ENCODE assay signal across 24 cellular contexts in the genomic region with DNA sequence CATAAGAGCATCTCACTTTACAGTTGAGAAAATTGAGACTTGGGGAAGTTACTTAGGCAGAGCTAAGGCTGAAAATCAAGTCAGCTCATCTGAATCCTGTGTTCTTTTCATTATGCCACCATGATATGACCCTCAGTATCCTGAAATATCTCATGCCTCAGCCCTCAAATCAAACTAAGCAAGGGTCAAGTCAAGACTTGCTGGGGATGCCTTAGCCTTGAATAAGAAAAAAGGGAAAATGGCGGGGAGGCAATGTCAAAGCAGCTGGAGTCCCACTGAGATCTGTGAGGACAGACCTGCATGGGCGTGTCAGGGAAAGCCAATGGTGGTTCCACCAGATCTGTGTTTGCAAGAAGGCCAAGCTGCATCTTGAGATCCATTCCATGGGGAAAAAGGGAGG.
"Had no signal": no experiment of that assay in that cellular context is flagged by ENCODE, and none has a peak within 500 bp of the region (broad histone marks: within the 10 kb centered on the region; RNA-seq: fewer than 3 reads in every experiment).

No MANE protein-coding gene starts in this region.

- H3K4me1 Mint-ChIP-seq: naive thymus-derived CD8-positive, alpha-beta T cell had no signal

- H3K9me3 Mint-ChIP-seq: naive thymus-derived CD8-positive, alpha-beta T cell; stimulated activated naive B cell treated with anti-CD40 and anti-IgM and Interleukin-4, amounts not matched to agents 10 μg/mL and 1 μg/mL and 100 μg/mL, for 72 hours; stimulated activated naive CD8-positive, alpha-beta T cell treated with anti-CD3 and anti-CD28 coated beads, Interleukin-15, amount 100 ng/mL, for 72 hours had no signal

- H3K27ac ChIP-seq: dorsolateral prefrontal cortex, esophagus squamous epithelium, hepatocyte, neutrophil, psoas muscle, right lobe of liver, spleen, testis, transverse colon had no signal

- H3K4me1 ChIP-seq: testis, transverse colon had no signal

- H3K36me3 ChIP-seq: esophagus squamous epithelium, neutrophil, right lobe of liver, spleen, transverse colon had no signal

- H3K9me3 ChIP-seq: esophagus squamous epithelium, mucosa of descending colon, neutrophil, psoas muscle, right lobe of liver, spleen, testis, transverse colon had no signal

- H3K36me3 Mint-ChIP-seq: naive thymus-derived CD8-positive, alpha-beta T cell; stimulated activated naive B cell treated with anti-CD40 and anti-IgM and Interleukin-4, amounts not matched to agents 10 μg/mL and 1 μg/mL and 100 μg/mL, for 72 hours had no signal

- ATAC-seq: left colon; left ventricle myocardium superior; mucosa of descending colon; naive thymus-derived CD8-positive, alpha-beta T cell; stimulated activated naive B cell treated with anti-CD40 and anti-IgM and Interleukin-4, amounts not matched to agents 10 μg/mL and 1 μg/mL and 100 μg/mL, for 72 hours; stimulated activated naive CD8-positive, alpha-beta T cell treated with anti-CD3 and anti-CD28 coated beads, Interleukin-15, amount 100 ng/mL, for 72 hours had no signal

- DNase-seq: cortex of kidney; dorsolateral prefrontal cortex; effector CD8-positive, alpha-beta T cell; esophagus squamous epithelium; foreskin fibroblast; head of caudate nucleus; left colon; left ventricle myocardium superior; mucosa of descending colon; naive thymus-derived CD8-positive, alpha-beta T cell; psoas muscle; retina; right lobe of liver; spleen; stimulated activated CD4-positive, alpha-beta T cell treated with anti-CD3 and anti-CD28 coated beads, Interleukin-15, amount 100 ng/mL, for 24 hours; stimulated activated CD4-positive, alpha-beta T cell treated with anti-CD3 and anti-CD28 coated beads, Interleukin-1b, Interleukin-23, amount 100 ng/mL, for 48 hours; stimulated activated CD4-positive, alpha-beta T cell treated with anti-CD3 and anti-CD28 coated beads, Interleukin-4, amount 100 ng/mL, for 24 hours; stimulated activated naive B cell treated with anti-CD40 and anti-IgM and Interleukin-4, amounts not matched to agents 10 μg/mL and 1 μg/mL and 100 μg/mL, for 72 hours; stimulated activated naive CD8-positive, alpha-beta T cell treated with anti-CD3 and anti-CD28 coated beads, Interleukin-15, amount 100 ng/mL, for 72 hours; testis; transverse colon had no signal

- H3K4me3 ChIP-seq: dorsolateral prefrontal cortex, esophagus squamous epithelium, hepatocyte, lung, mucosa of descending colon, psoas muscle, right lobe of liver, spleen, testis, transverse colon had no signal

- H3K4me3 Mint-ChIP-seq: naive thymus-derived CD8-positive, alpha-beta T cell; stimulated activated naive B cell treated with anti-CD40 and anti-IgM and Interleukin-4, amounts not matched to agents 10 μg/mL and 1 μg/mL and 100 μg/mL, for 72 hours; stimulated activated naive CD8-positive, alpha-beta T cell treated with anti-CD3 and anti-CD28 coated beads, Interleukin-15, amount 100 ng/mL, for 72 hours had no signal

- H3K27ac Mint-ChIP-seq: naive thymus-derived CD8-positive, alpha-beta T cell; stimulated activated naive B cell treated with anti-CD40 and anti-IgM and Interleukin-4, amounts not matched to agents 10 μg/mL and 1 μg/mL and 100 μg/mL, for 72 hours; stimulated activated naive CD8-positive, alpha-beta T cell treated with anti-CD3 and anti-CD28 coated beads, Interleukin-15, amount 100 ng/mL, for 72 hours had no signal

- H3K27me3 ChIP-seq: esophagus squamous epithelium, hepatocyte, neutrophil, right lobe of liver, testis, transverse colon had no signal
